8 cellular contexts compared by ENCODE assay signal in genomic region chr22:32080904-32081303, GRCh38. TPM values are rescaled to one million over a fixed set of nuclear protein-coding genes. Genes with fewer than 3 reads are reported as not detected.
A peak's percentile ranks its signal among the peaks of the same experiment; 100 is the strongest.
DNase-seq lines count a peak whose midpoint lies in the region; ATAC-seq and FAIRE-seq lines count a peak whose summit lies in the region.

No MANE protein-coding gene starts in this region.

- DNase-seq in NCI-H2171 treated with DMSO at 0.1 percent for 48 hours (lab: John Stamatoyannopoulos, UW), result peak; percentile 61
- DNase-seq in NCI-H2171 (lab: John Stamatoyannopoulos, UW), result no peak
- peak; percentile 23 for DNase-seq in HS-5 (ENCODE audit: low read depth)
- peak; percentile 42 for DNase-seq in RCC 7860 (ENCODE audit: low spot score)
- DNase-seq in dermis microvascular lymphatic vessel endothelial cell (ENCODE audit: low read depth in 2 of 2), result peak; percentile 23 to 51
- peak; percentile 18 for DNase-seq in medulla oblongata (ENCODE audit: extremely low spot score)

- ATAC-seq in HG02840 (IDR thresholded peaks at IDR 0.05; ENCODE audit: low FRiP score, unreplicated experiment) (no peak), GM21717 (IDR thresholded peaks at IDR 0.05; ENCODE audit: unreplicated experiment) (no peak)

- FAIRE-seq in RCC 7860 (lab: Jason Lieb, UNC), result no peak

RNA-seq across cellular contexts. Expression of gene SLC5A1, which starts 37.8 kb away (rescaled TPM):
- total RNA-seq in dermis microvascular lymphatic vessel endothelial cell, result under 0.01 TPM in 2 replicates
